Comparison of ENCODE assay signal across 21 cellular contexts in genomic region chr11:131886201-131886600, GRCh38.
"Had no signal": no experiment of that assay in that cellular context is flagged by ENCODE, and none has a peak within 500 bp of the region (broad histone marks: within the 10 kb centered on the region; RNA-seq: fewer than 3 reads in every experiment).

No MANE protein-coding gene starts in this region.

- H3K36me3 ChIP-seq: adrenal gland, neutrophil, right atrium auricular region, tibial nerve had no signal

- H3K4me3 ChIP-seq: adrenal gland, lung, right atrium auricular region, skin epidermis, tibial nerve had no signal

- H3K27me3 ChIP-seq: adrenal gland, foreskin keratinocyte, right atrium auricular region, tibial nerve had no signal

- H3K9me3 ChIP-seq: adrenal gland, neutrophil, right atrium auricular region, tibial nerve had no signal

- H3K27ac ChIP-seq: adrenal gland, foreskin keratinocyte, neutrophil, right atrium auricular region, skin epidermis, tibial nerve had no signal

- ATAC-seq: activated T-cell treated with anti-CD3 and anti-CD28 coated beads, Interleukin-2, amount 50 U/mL, for 4 hours; foreskin keratinocyte; naive thymus-derived CD4-positive, alpha-beta T cell; WTC11 had no signal

- DNase-seq: activated CD4-positive, alpha-beta memory T cell treated with anti-CD3 and anti-CD28 coated beads, Interleukin-2, amount 10 ng/mL, durations not matched to agents 7 days and 5 days; activated CD4-positive, alpha-beta T cell treated with anti-CD3 and anti-CD28 coated beads for 4 hours; activated effector memory CD4-positive, alpha-beta T cell treated with Interleukin-2 at 50 U/mL for 16 hours; activated T-cell treated with anti-CD3 and anti-CD28 coated beads, Interleukin-2, amount 50 U/mL, for 4 hours; adrenal gland; cortex of kidney; effector CD4-positive, alpha-beta T cell; head of caudate nucleus; immature natural killer cell; naive thymus-derived CD4-positive, alpha-beta T cell; stimulated activated CD4-positive, alpha-beta T cell treated with anti-CD3 and anti-CD28 coated beads, Interleukin-4, amount 100 ng/mL, for 24 hours; stimulated activated naive CD4-positive, alpha-beta T cell treated with Interleukin-2 at 50 U/mL for 16 hours; substantia nigra; T-helper 2 cell had no signal

- H3K4me1 ChIP-seq: adrenal gland had no signal
